In genomic region chr2:100721693-100722092, GRCh38 we compare ENCODE assay signal across 21 cellular contexts.
DNase-seq lines count a peak whose midpoint lies in the region; ATAC-seq and TF ChIP-seq lines count a peak whose summit lies in the region.
"Had no signal": no experiment of that assay in that cellular context is flagged by ENCODE, and none has a peak within 500 bp of the region (broad histone marks: within the 10 kb centered on the region; RNA-seq: fewer than 3 reads in every experiment).

No MANE protein-coding gene starts in this region.

- peak; percentile 25; the same call in 1 of the 3 replicates for ATAC-seq in RWPE2 (ENCODE audit: low read depth)
- ATAC-seq in activated CD4-positive, CD25-positive, alpha-beta regulatory T cell treated with anti-CD3 and anti-CD28 coated beads, Interleukin-2, amount 50 U/mL, for 24 hours, result no peak
- ATAC-seq in left lobe of liver, result no peak
- ATAC-seq: A549, GM12878, GM23338, Panc1 had no signal

- no peak for TF ChIP-seq CTCF in RWPE2 (IDR thresholded peaks at IDR 0.05; ENCODE audit: poor library complexity, severe bottlenecking)
- TF ChIP-seq CTCF in esophagus muscularis mucosa (IDR thresholded peaks at IDR 0.05), result no peak
- no peak for TF ChIP-seq CTCF in testis (IDR thresholded peaks at IDR 0.05)

- WGBS in esophagus muscularis mucosa, result 96% methylated on average over 5 of the region's 5 CpGs
- WGBS in testis, 2 donors, result 78 to 86% methylated on average over 5 of the region's 5 CpGs

- no peak for TF ChIP-seq EP300 in esophagus muscularis mucosa (IDR thresholded peaks at IDR 0.05)

- H3K27me3 ChIP-seq in RWPE2 (ENCODE audit: insufficient read depth, poor library complexity, severe bottlenecking) (no peaks in the 10 kb centered on the region), esophagus muscularis mucosa (no peaks in the 10 kb centered on the region), testis (no peaks in the 10 kb centered on the region)

- intact Hi-C loops in esophagus muscularis mucosa (cut with DNase I), result no loop called here
- intact Hi-C loops in testis (cut with DNase I; ENCODE audit: low total_unique reads), result no loop called here

- TF ChIP-seq POLR2A in esophagus muscularis mucosa (IDR thresholded peaks at IDR 0.05; ENCODE audit: low read depth), result no peak
- TF ChIP-seq POLR2A in testis (IDR thresholded peaks at IDR 0.05), result no peak

- H3K27ac ChIP-seq in RWPE2 (ENCODE audit: poor library complexity, severe bottlenecking), result no peak overlapping the region
- no peak overlapping the region for H3K27ac ChIP-seq in esophagus muscularis mucosa (replicated peaks in 1 of 4)
- no peak overlapping the region for H3K27ac ChIP-seq in testis
- H3K27ac ChIP-seq: A549 had no signal

- H3K4me3 ChIP-seq in RWPE2 (ENCODE audit: severe bottlenecking), result no peak overlapping the region
- no peak overlapping the region for H3K4me3 ChIP-seq in esophagus muscularis mucosa
- no peak overlapping the region for H3K4me3 ChIP-seq in testis
- H3K4me3 ChIP-seq: A549, GM12878, GM23338 had no signal

- DNase-seq in M059J (ENCODE audit: low read depth), result peak; percentile 65
- DNase-seq in RWPE2 (ENCODE audit: low spot score), result no peak
- peak; percentile 29 for DNase-seq in esophagus muscularis mucosa (ENCODE audit: extremely low spot score)
- DNase-seq in renal cortical epithelial cell (ENCODE audit: low read depth), result peak; percentile 14
- no peak for DNase-seq in testis
- no peak for DNase-seq in left lobe of liver (ENCODE audit: low spot score)
- DNase-seq: C1 segment of cervical spinal cord; CD4-positive, alpha-beta memory T cell; COR-L47; GDM1; H9; KBM-7; MM.1S; NCI-H2029 treated with DMSO at 0.1 percent for 48 hours; NCI-H526 treated with DMSO at 0.1 percent for 48 hours; SK-N-SH had no signal

- H3K4me1 ChIP-seq in RWPE2 (ENCODE audit: insufficient read depth, poor library complexity, severe bottlenecking) (no peaks in the 10 kb centered on the region), esophagus muscularis mucosa (no peaks in the 10 kb centered on the region), testis (no peaks in the 10 kb centered on the region)
- H3K4me1 ChIP-seq: A549 had no signal

- H3K9me3 ChIP-seq in RWPE2 (ENCODE audit: severe bottlenecking) (no peaks in the 10 kb centered on the region), esophagus muscularis mucosa (no peaks in the 10 kb centered on the region), testis (no peaks in the 10 kb centered on the region)
- H3K9me3 ChIP-seq: A549, SK-N-SH had no signal

- no peaks in the 10 kb centered on the region for H3K36me3 ChIP-seq in RWPE2 (ENCODE audit: low read depth)
- no peaks in the 10 kb centered on the region for H3K36me3 ChIP-seq in esophagus muscularis mucosa
- no peaks in the 10 kb centered on the region for H3K36me3 ChIP-seq in testis (ENCODE audit: low read depth, missing control alignments)

Comparison
In these comparisons a context has a peak if more than half of its experiments do, and no peak if none do; other contexts are left out.
1. DNase-seq: peak in M059J (single experiment), esophagus muscularis mucosa (single experiment) and renal cortical epithelial cell (single experiment); none in RWPE2 (single experiment), testis (single experiment) and left lobe of liver (single experiment).